1 cellular context compared by ENCODE assay signal in the genomic region with DNA sequence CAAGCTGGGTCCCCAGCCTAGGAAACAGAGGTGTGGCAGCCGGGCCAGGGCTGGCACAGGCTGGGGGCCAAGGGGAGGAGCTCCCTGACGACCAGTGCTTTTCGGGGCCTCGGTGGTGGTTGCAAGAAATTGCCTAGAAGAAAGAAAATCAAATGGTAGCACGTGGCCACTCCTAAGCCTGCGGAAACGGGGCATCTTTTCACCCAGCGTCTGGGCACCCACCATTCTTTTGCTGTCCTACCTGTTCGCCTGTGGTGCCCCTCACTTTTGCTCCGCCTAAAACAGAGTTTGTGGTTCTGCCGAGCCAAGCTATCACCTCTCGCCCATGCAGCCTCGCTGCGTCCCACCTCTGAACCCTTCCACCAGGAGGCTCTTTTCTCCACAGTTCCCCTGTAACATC.
TF ChIP-seq lines count a peak whose summit lies in the region.

No MANE protein-coding gene starts in this region.

TF ChIP-seq in GM23338, 12 proteins besides CTCF, POLR2A, EP300 and RAD21 (continued from another document):
- TF ChIP-seq ZNF462 (CRISPR knock-in tag; IDR thresholded peaks at IDR 0.05): no peak
- TF ChIP-seq, protein P1, sequence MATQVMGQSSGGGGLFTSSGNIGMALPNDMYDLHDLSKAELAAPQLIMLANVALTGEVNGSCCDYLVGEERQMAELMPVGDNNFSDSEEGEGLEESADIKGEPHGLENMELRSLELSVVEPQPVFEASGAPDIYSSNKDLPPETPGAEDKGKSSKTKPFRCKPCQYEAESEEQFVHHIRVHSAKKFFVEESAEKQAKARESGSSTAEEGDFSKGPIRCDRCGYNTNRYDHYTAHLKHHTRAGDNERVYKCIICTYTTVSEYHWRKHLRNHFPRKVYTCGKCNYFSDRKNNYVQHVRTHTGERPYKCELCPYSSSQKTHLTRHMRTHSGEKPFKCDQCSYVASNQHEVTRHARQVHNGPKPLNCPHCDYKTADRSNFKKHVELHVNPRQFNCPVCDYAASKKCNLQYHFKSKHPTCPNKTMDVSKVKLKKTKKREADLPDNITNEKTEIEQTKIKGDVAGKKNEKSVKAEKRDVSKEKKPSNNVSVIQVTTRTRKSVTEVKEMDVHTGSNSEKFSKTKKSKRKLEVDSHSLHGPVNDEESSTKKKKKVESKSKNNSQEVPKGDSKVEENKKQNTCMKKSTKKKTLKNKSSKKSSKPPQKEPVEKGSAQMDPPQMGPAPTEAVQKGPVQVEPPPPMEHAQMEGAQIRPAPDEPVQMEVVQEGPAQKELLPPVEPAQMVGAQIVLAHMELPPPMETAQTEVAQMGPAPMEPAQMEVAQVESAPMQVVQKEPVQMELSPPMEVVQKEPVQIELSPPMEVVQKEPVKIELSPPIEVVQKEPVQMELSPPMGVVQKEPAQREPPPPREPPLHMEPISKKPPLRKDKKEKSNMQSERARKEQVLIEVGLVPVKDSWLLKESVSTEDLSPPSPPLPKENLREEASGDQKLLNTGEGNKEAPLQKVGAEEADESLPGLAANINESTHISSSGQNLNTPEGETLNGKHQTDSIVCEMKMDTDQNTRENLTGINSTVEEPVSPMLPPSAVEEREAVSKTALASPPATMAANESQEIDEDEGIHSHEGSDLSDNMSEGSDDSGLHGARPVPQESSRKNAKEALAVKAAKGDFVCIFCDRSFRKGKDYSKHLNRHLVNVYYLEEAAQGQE (IDR thresholded peaks at IDR 0.05; ENCODE audit: unreplicated experiment): no peak
- TF ChIP-seq EZH2 (IDR thresholded peaks at IDR 0.05; ENCODE audit: low read depth, unreplicated experiment): no peak
- TF ChIP-seq ZNF114 (CRISPR knock-in tag; IDR thresholded peaks at IDR 0.05): no peak
- TF ChIP-seq JUNB (IDR thresholded peaks at IDR 0.05; ENCODE audit: unreplicated experiment): no peak
